21 cellular contexts compared by ENCODE assay signal in genomic region chr1:212621830-212622315, GRCh38. TPM values are rescaled to one million over a fixed set of nuclear protein-coding genes. Genes with fewer than 3 reads are reported as not detected.
A peak's percentile ranks its signal among the peaks of the same experiment; 100 is the strongest.
DNase-seq lines count a peak whose midpoint lies in the region; ATAC-seq, FAIRE-seq and TF ChIP-seq lines count a peak whose summit lies in the region.
"Had no signal": no experiment of that assay in that cellular context is flagged by ENCODE, and none has a peak within 500 bp of the region (broad histone marks: within the 10 kb centered on the region; RNA-seq: fewer than 3 reads in every experiment).

No MANE protein-coding gene starts in this region.

- H3K4me3 ChIP-seq in mammary epithelial cell (replicated peaks in 1 of 3; ENCODE audit: insufficient read depth in 1 of 3, low read depth in 2 of 3, low read length in 3 of 3): no peak overlapping the region
- no peak overlapping the region for H3K4me3 ChIP-seq in endothelial cell of umbilical vein (replicated peaks in 1 of 3; ENCODE audit: insufficient read depth in 1 of 3, low read depth in 1 of 3, low read length in 3 of 3)
- H3K4me3 ChIP-seq: adrenal gland, lower lobe of right lung, vagina had no signal

- H4K20me1 ChIP-seq in mammary epithelial cell (ENCODE audit: insufficient read depth, low read length) (no peaks in the 10 kb centered on the region), endothelial cell of umbilical vein (replicated peaks; ENCODE audit: control insufficient read depth, extremely low read depth, insufficient read depth, low read length) (no peaks in the 10 kb centered on the region)

- H3K4me1 Mint-ChIP-seq in MCF 10A (ENCODE audit: insufficient read depth, unreplicated experiment) (no peaks in the 10 kb centered on the region), type B pancreatic cell (ENCODE audit: unreplicated experiment) (no peaks in the 10 kb centered on the region)

- CTCF ChIA-PET in mammary epithelial cell (lab: Charles Lee; ENCODE audit: low non-redundant PET): no interaction called here
- CTCF ChIA-PET in MCF 10A (lab: Yijun Ruan, JAX): interaction anchor here (0.6 to 2.8 kb wide), 6 partner anchors 76 to 331 kb away, joined by 3 to 20 read pairs (median 3); no protein-coding TSS in a partner anchor
- CTCF ChIA-PET in endothelial cell of umbilical vein (lab: Charles Lee): interaction anchor here (0.7 to 1.5 kb wide), 7 partner anchors 11 to 145 kb away, joined by 3 to 7 read pairs (median 3); no protein-coding TSS in a partner anchor

- no peak overlapping the region for H2AFZ ChIP-seq in mammary epithelial cell (ENCODE audit: low read depth, low read length)
- no peak overlapping the region for H2AFZ ChIP-seq in endothelial cell of umbilical vein (ENCODE audit: low read depth, low read length)
- H2AFZ ChIP-seq: parathyroid adenoma had no signal

- H3K9me1 ChIP-seq in endothelial cell of umbilical vein (replicated peaks; ENCODE audit: control insufficient read depth, extremely low read depth, insufficient read depth, low read length): no peaks in the 10 kb centered on the region

- no peaks in the 10 kb centered on the region for H3K79me2 ChIP-seq in mammary epithelial cell (ENCODE audit: insufficient read depth, low read length)
- no peaks in the 10 kb centered on the region for H3K79me2 ChIP-seq in endothelial cell of umbilical vein (ENCODE audit: control insufficient read depth, insufficient read depth, low read length)
- H3K79me2 ChIP-seq: parathyroid adenoma had no signal

- BruUV-seq in mammary epithelial cell (replicated peaks; lab: Mats Ljungman, UMichigan) (no TSS peak), MCF 10A (replicated peaks; lab: Mats Ljungman, UMichigan) (no TSS peak), endothelial cell of umbilical vein (replicated peaks; lab: Mats Ljungman, UMichigan) (no TSS peak)

- no peaks in the 10 kb centered on the region for H3K4me1 ChIP-seq in mammary epithelial cell (ENCODE audit: insufficient read depth, low read length)
- peaks cover 13% of the 10 kb centered on the region for H3K4me1 ChIP-seq in endothelial cell of umbilical vein (ENCODE audit: control insufficient read depth, extremely low read depth, insufficient read depth, low read length)
- H3K4me1 ChIP-seq: adrenal gland, lower lobe of right lung, parathyroid adenoma, vagina had no signal

- in situ Hi-C loops in mammary epithelial cell (cut with MboI; ENCODE audit: low sequenced_read_pairs in 2 of 2): loop anchor here in 1 of 2 donors (10.0 kb wide), 1 partner anchor 147 kb away; no protein-coding TSS in a partner anchor

- no peak for TF ChIP-seq POLR2A in endothelial cell of umbilical vein (IDR thresholded peaks at IDR 0.05; ENCODE audit: low read depth, low read length)

- TF ChIP-seq CTCF in mammary epithelial cell (conservative IDR thresholded peaks at IDR 0.05 in 1 of 2, IDR thresholded peaks at IDR 0.05 in 1 of 2; ENCODE audit: extremely low read depth in 1 of 2, insufficient read depth in 1 of 2, low read depth in 1 of 2, low read length in 2 of 2) (no peak), MCF 10A (IDR thresholded peaks at IDR 0.05; ENCODE audit: unreplicated experiment) (no peak), endothelial cell of umbilical vein (IDR thresholded peaks at IDR 0.05; ENCODE audit: extremely low read depth in 1 of 2, insufficient read depth in 1 of 2, low read depth in 1 of 2, low read length in 2 of 2) (no peak), type B pancreatic cell (conservative IDR thresholded peaks at IDR 0.05) (no peak)

- no peaks in the 10 kb centered on the region for H3K36me3 ChIP-seq in mammary epithelial cell (ENCODE audit: insufficient read depth, low read length)
- H3K36me3 ChIP-seq in endothelial cell of umbilical vein (ENCODE audit: control insufficient read depth in 2 of 2, extremely low read depth in 1 of 2, insufficient read depth in 2 of 2, low read length in 2 of 2): peaks cover 0 to 2% of the 10 kb centered on the region in 2 experiments

- dilution Hi-C loops in mammary epithelial cell (cut with HindIII; ENCODE audit: low sequenced_read_pairs): no loop called here
- dilution Hi-C loops in endothelial cell of umbilical vein (cut with MboI; ENCODE audit: extremely low pct_ligation_motif_present, low sequenced_read_pairs): no loop called here

- H3K9me3 ChIP-seq in mammary epithelial cell (replicated peaks; ENCODE audit: insufficient read depth, low read length) (no peaks in the 10 kb centered on the region), endothelial cell of umbilical vein (replicated peaks; ENCODE audit: control insufficient read depth, insufficient read depth, low read length) (no peaks in the 10 kb centered on the region)
- H3K9me3 ChIP-seq: adrenal gland, lower lobe of right lung, vagina had no signal

- WGBS in mammary epithelial cell (ENCODE audit: low coverage, missing lambda C conversion rate): no CpG with 5 or more reads among the region's 1 CpG

- no peaks in the 10 kb centered on the region for H3K27me3 ChIP-seq in mammary epithelial cell (ENCODE audit: insufficient read depth, low read length)
- peaks cover 0 to 8% of the 10 kb centered on the region in 2 experiments for H3K27me3 ChIP-seq in endothelial cell of umbilical vein (ENCODE audit: control insufficient read depth in 2 of 2, insufficient read depth in 2 of 2, low read length in 2 of 2)
- H3K27me3 ChIP-seq: adrenal gland, vagina had no signal

- H3K4me2 ChIP-seq in mammary epithelial cell (ENCODE audit: insufficient read depth, low read depth, low read length) (no peak overlapping the region), endothelial cell of umbilical vein (ENCODE audit: insufficient read depth, low read length) (peak overlapping the region; percentile 7)

- FAIRE-seq in endothelial cell of umbilical vein (lab: Jason Lieb, UNC): peak; percentile 85
- FAIRE-seq: GM12892 had no signal

- peak; percentile 49 for DNase-seq in mammary epithelial cell
- no peak for DNase-seq in MCF 10A (ENCODE audit: unreplicated experiment)
- DNase-seq in M059J (ENCODE audit: low read depth): peak; percentile 17
- no peak for DNase-seq in endothelial cell of umbilical vein (ENCODE audit: low read depth, low spot score)
- no peak for DNase-seq in type B pancreatic cell (ENCODE audit: extremely low spot score, unreplicated experiment)
- DNase-seq in NCI-H524 treated with DMSO at 0.1 percent for 48 hours (lab: John Stamatoyannopoulos, UW): no peak
- DNase-seq: activated CD4-positive, alpha-beta T cell treated with anti-CD3 and anti-CD28 coated beads, Interleukin-2, amount 50 U/mL, for 1 hour; activated T-cell treated with anti-CD3 and anti-CD28 coated beads, Interleukin-2, amount 50 U/mL, for 4 hours; adrenal gland; effector CD4-positive, alpha-beta T cell; GF-D8; head of caudate nucleus; lower lobe of right lung; NCI-H226; T-cell had no signal

- peaks cover 30% of the 10 kb centered on the region for H3K27me3 Mint-ChIP-seq in MCF 10A (ENCODE audit: insufficient read depth, unreplicated experiment)
- H3K27me3 Mint-ChIP-seq in type B pancreatic cell: peaks cover 5% of the 10 kb centered on the region

- POLR2A ChIA-PET in MCF 10A (lab: Yijun Ruan, JAX) (interaction anchor here (1.0 to 1.6 kb wide), 3 partner anchors 11 to 949 kb away, joined by 3 to 8 read pairs (median 5); partner anchors contain the start of gene ATF3), endothelial cell of umbilical vein (lab: Charles Lee) (interaction anchor here (2.7 kb wide), 1 partner anchor 13 kb away, joined by 12 read pairs; the partner anchor contains the start of gene ATF3)

- ATAC-seq in GM19023 (IDR thresholded peaks at IDR 0.05; ENCODE audit: unreplicated experiment) (no peak), GM18517 (IDR thresholded peaks at IDR 0.05; ENCODE audit: unreplicated experiment) (no peak)

- peaks cover 89% of the 10 kb centered on the region for H3K36me3 Mint-ChIP-seq in MCF 10A (ENCODE audit: insufficient read depth, unreplicated experiment)
- peaks cover 16% of the 10 kb centered on the region for H3K36me3 Mint-ChIP-seq in type B pancreatic cell
- H3K36me3 Mint-ChIP-seq: naive thymus-derived CD8-positive, alpha-beta T cell had no signal

- no peak overlapping the region for H3K9ac ChIP-seq in mammary epithelial cell (ENCODE audit: insufficient read depth, low read length)
- no peak overlapping the region for H3K9ac ChIP-seq in endothelial cell of umbilical vein (replicated peaks; ENCODE audit: extremely low read depth, insufficient read depth, low read length)
- H3K9ac ChIP-seq: parathyroid adenoma had no signal

- H3K9me3 Mint-ChIP-seq in MCF 10A (ENCODE audit: unreplicated experiment) (no peaks in the 10 kb centered on the region), type B pancreatic cell (no peaks in the 10 kb centered on the region)
- H3K9me3 Mint-ChIP-seq: activated T-cell treated with anti-CD3 and anti-CD28 coated beads, Interleukin-2, amount 50 U/mL, for 4 hours; naive thymus-derived CD8-positive, alpha-beta T cell; T-cell had no signal

- H3K4me3 Mint-ChIP-seq in MCF 10A (ENCODE audit: unreplicated experiment) (no peak overlapping the region), type B pancreatic cell (no peak overlapping the region)
- H3K4me3 Mint-ChIP-seq: activated T-cell treated with anti-CD3 and anti-CD28 coated beads, Interleukin-2, amount 50 U/mL, for 4 hours; T-cell had no signal

- intact Hi-C loops in mammary epithelial cell (cut with micrococcal nuclease): no loop called here
- intact Hi-C loops in MCF 10A (cut with micrococcal nuclease): loop anchor here (1.0 kb wide), 1 partner anchor 145 kb away; no protein-coding TSS in a partner anchor
- intact Hi-C loops in endothelial cell of umbilical vein (cut with micrococcal nuclease): loop anchor here (1.0 to 2.0 kb wide), 2 partner anchors 13 to 14 kb away; partner anchors contain the start of gene ATF3

- no peak overlapping the region for H3K27ac ChIP-seq in mammary epithelial cell (ENCODE audit: insufficient read depth, low read depth, low read length)
- no peak overlapping the region for H3K27ac ChIP-seq in endothelial cell of umbilical vein (ENCODE audit: insufficient read depth, low read depth, low read length)
- H3K27ac ChIP-seq: adrenal gland, lower lobe of right lung, parathyroid adenoma, vagina had no signal

- H3K27ac Mint-ChIP-seq in MCF 10A (ENCODE audit: low read depth, unreplicated experiment) (no peak overlapping the region), type B pancreatic cell (peak overlapping the region; percentile 75)

RNA-seq across cellular contexts. Expression of gene ATF3, which starts 13.3 kb away (rescaled TPM):
- total RNA-seq in mammary epithelial cell: 10 to 100 TPM in 1 of 2 donors, 1 to 10 TPM in 1; 3.5 to 17.8 TPM
- 1.3 TPM for polyA plus RNA-seq in mammary epithelial cell
- polyA minus RNA-seq in mammary epithelial cell: 2.3 TPM
- total RNA-seq in MCF 10A (2022): 85.3 and 114 TPM in 2 replicates
- 5.1 and 6.0 TPM in 2 replicates for total RNA-seq in M059J (2014; rRNA removed; shearing (Covaris generic))
- total RNA-seq in endothelial cell of umbilical vein: 6.1 and 10.7 TPM in 2 replicates
- polyA plus RNA-seq in endothelial cell of umbilical vein: 16.6 and 17.1 TPM in 2 replicates
- polyA plus RNA-seq in endothelial cell of umbilical vein (2011; cell fraction: cytosol; rRNA removed): 15.0 and 27.2 TPM in 2 replicates
- polyA plus RNA-seq in endothelial cell of umbilical vein (2011; cell fraction: nucleus; rRNA removed): 112 and 144 TPM in 2 replicates
- polyA plus RNA-seq in endothelial cell of umbilical vein (2012): 20.5 and 21.1 TPM in 2 replicates
- polyA minus RNA-seq in endothelial cell of umbilical vein: 21.1 and 35.4 TPM in 2 replicates
- polyA minus RNA-seq in endothelial cell of umbilical vein (2011; cell fraction: cytosol; rRNA and poly(A)+ RNA removed): 24.9 TPM
- 91.9 and 95.5 TPM in 2 replicates for polyA minus RNA-seq in endothelial cell of umbilical vein (2011; cell fraction: nucleus; rRNA and poly(A)+ RNA removed)
- total RNA-seq in type B pancreatic cell (ENCODE audit: low replicate concordance): 23.9 and 117 TPM in 2 replicates
- polyA plus RNA-seq: naive thymus-derived CD8-positive, alpha-beta T cell had no signal

Comparison
In these comparisons a context has a peak if more than half of its experiments do, and no peak if none do; other contexts are left out.
1. DNase-seq: peak in mammary epithelial cell (single experiment) and M059J (single experiment); none in MCF 10A (single experiment), endothelial cell of umbilical vein (single experiment), type B pancreatic cell (single experiment) and NCI-H524 treated with DMSO at 0.1 percent for 48 hours (single experiment).